Comparison of ENCODE assay signal across 9 cellular contexts in the genomic region with DNA sequence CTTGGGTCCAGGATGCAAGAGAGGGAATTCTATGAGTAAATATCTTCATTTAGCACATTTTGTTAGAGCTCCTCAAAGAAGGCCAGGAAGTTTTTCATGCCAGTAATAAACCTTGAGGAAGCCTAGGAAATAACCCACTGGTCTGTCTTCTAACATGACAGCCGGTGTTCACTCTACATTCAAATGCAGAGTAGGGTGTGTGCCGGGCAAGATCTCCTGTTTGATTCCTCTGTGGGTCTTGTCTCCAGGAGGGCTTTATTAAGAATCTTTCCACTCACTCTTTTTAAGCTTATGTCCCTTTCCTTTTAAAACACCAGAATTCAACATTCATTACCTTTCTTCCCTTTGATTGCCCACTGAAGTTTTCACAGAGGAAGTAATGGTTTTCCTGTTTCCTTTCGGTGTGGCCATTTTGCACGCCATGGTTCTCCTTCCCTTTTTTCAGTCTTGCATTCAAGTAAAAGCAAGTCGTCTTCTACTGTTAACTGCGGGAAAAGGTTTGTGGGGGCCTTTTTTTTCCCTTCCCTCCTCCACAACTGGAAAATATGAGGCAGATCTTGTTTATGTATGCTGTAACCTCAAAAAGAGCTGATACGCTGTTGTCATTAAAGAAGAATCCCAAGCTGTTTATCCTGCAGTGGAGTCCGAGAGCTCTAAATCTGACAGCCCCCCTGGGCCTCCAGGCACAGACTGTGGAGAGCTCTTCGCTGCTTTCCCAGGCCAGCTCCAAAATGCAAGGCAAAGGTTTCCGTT. TPM values are rescaled to one million over a fixed set of nuclear protein-coding genes. Genes with fewer than 3 reads are reported as not detected.
A peak's percentile ranks its signal among the peaks of the same experiment; 100 is the strongest.
DNase-seq lines count a peak whose midpoint lies in the region; ATAC-seq, FAIRE-seq and TF ChIP-seq lines count a peak whose summit lies in the region.
"Had no signal": no experiment of that assay in that cellular context is flagged by ENCODE, and none has a peak within 500 bp of the region (broad histone marks: within the 10 kb centered on the region; RNA-seq: fewer than 3 reads in every experiment).

No MANE protein-coding gene starts in this region.

- TF ChIP-seq CTCF in astrocyte (IDR thresholded peaks at IDR 0.05; ENCODE audit: insufficient read depth, low read depth, low read length) (no peak), kidney (IDR thresholded peaks at IDR 0.05; ENCODE audit: borderline replicate concordance, extremely low read depth, insufficient read depth) (no peak), thoracic aorta (IDR thresholded peaks at IDR 0.05) (no peak), GM13976 (IDR thresholded peaks at IDR 0.05; ENCODE audit: borderline replicate concordance, control extremely low read depth, extremely low read depth, insufficient read depth, missing control alignments) (no peak)

- peak overlapping the region; percentile 95 for H3K27ac Mint-ChIP-seq in astrocyte (ENCODE audit: unreplicated experiment)

- FAIRE-seq in GM12891 (lab: Jason Lieb, UNC) (peak; percentile 28), astrocyte (lab: Jason Lieb, UNC) (no peak), kidney (lab: Jason Lieb, UNC) (no peak)
- FAIRE-seq: pancreas had no signal

- no peaks in the 10 kb centered on the region for H3K27me3 ChIP-seq in astrocyte (ENCODE audit: insufficient read depth, low read length)
- no peaks in the 10 kb centered on the region for H3K27me3 ChIP-seq in thoracic aorta (replicated peaks; ENCODE audit: insufficient read depth)
- H3K27me3 ChIP-seq: pancreas had no signal

- H3K4me1 Mint-ChIP-seq in astrocyte (ENCODE audit: low read depth, unreplicated experiment), result peaks cover 44% of the 10 kb centered on the region

- in situ Hi-C loops in KBM-7 (cut with MboI; ENCODE audit: low pct_unique_long_range_greater_than_20kb, low sequenced_read_pairs) (loop anchor here (10.0 to 25.0 kb wide), 2 partner anchors 171 to 211 kb away; no protein-coding TSS in a partner anchor), GM13976 (cut with MboI; ENCODE audit: low sequenced_read_pairs, unreplicated experiment) (no loop called here)

- H3K36me3 Mint-ChIP-seq in astrocyte (ENCODE audit: low read depth, unreplicated experiment), result peaks cover 4% of the 10 kb centered on the region

- H2AFZ ChIP-seq in astrocyte (ENCODE audit: low read depth, low read length), result peak overlapping the region; percentile 43

- DNase-seq in GM12891 (ENCODE audit: insufficient read length, low spot score) (no peak), KBM-7 (peak; percentile 94), astrocyte (ENCODE audit: low read depth) (peak; percentile 88), kidney (peak; percentile 54), thoracic aorta (ENCODE audit: low spot score) (no peak), NCI-H524 treated with DMSO at 0.1 percent for 48 hours (lab: John Stamatoyannopoulos, UW) (no peak), GM13976 (ENCODE audit: low spot score) (no peak)
- DNase-seq: pancreas had no signal

- TF ChIP-seq POLR2A in GM12891 (IDR thresholded peaks at IDR 0.05; ENCODE audit: low read depth, low read length), result no peak

- no peaks in the 10 kb centered on the region for H3K36me3 ChIP-seq in astrocyte (ENCODE audit: insufficient read depth, low read length)
- no peaks in the 10 kb centered on the region for H3K36me3 ChIP-seq in kidney (ENCODE audit: control insufficient read depth in 1 of 2, insufficient read depth in 2 of 2, low read length in 2 of 2)
- no peaks in the 10 kb centered on the region for H3K36me3 ChIP-seq in thoracic aorta
- H3K36me3 ChIP-seq: pancreas had no signal

- peak overlapping the region; percentile 76 for H3K27ac ChIP-seq in astrocyte (ENCODE audit: low read depth, low read length)
- no peak overlapping the region for H3K27ac ChIP-seq in kidney (ENCODE audit: low read depth in 2 of 2, low read length in 2 of 2)
- peak overlapping the region; percentile 39 to 85 for H3K27ac ChIP-seq in thoracic aorta

- peaks cover 9% of the 10 kb centered on the region for H3K9me3 Mint-ChIP-seq in astrocyte (ENCODE audit: unreplicated experiment)

- H3K4me1 ChIP-seq in astrocyte (ENCODE audit: insufficient read depth, low read length), result peaks cover 16% of the 10 kb centered on the region
- H3K4me1 ChIP-seq in kidney (ENCODE audit: control insufficient read depth in 1 of 2, insufficient read depth in 1 of 2, low read depth in 1 of 2, low read length in 2 of 2), result peaks cover 7 to 22% of the 10 kb centered on the region in 2 donors
- peaks cover 17 to 75% of the 10 kb centered on the region in 2 donors for H3K4me1 ChIP-seq in thoracic aorta (ENCODE audit: control insufficient read depth in 1 of 2, low read depth in 2 of 2)

- no peaks in the 10 kb centered on the region for H4K20me1 ChIP-seq in astrocyte (ENCODE audit: insufficient read depth, low read length)

- peak overlapping the region; percentile 71 for H3K4me3 Mint-ChIP-seq in astrocyte (ENCODE audit: unreplicated experiment)

- H3K4me2 ChIP-seq in astrocyte (ENCODE audit: low read length), result peak overlapping the region; percentile 74

- no peak for ATAC-seq in thoracic aorta (ENCODE audit: insufficient number of reproducible peaks, low FRiP score, low read depth)
- ATAC-seq in GM18517 (IDR thresholded peaks at IDR 0.05; ENCODE audit: unreplicated experiment), result no peak

- intact Hi-C loops in kidney (cut with DNase I), result loop anchor here (10.0 kb wide), 1 partner anchor 181 kb away; no protein-coding TSS in a partner anchor

- H3K9ac ChIP-seq in astrocyte (ENCODE audit: low read length) (peak overlapping the region; percentile 63), kidney (ENCODE audit: low read length in 2 of 2) (no peak overlapping the region)

- H3K4me3 ChIP-seq in astrocyte (ENCODE audit: insufficient read depth, low read depth, low read length) (no peak overlapping the region), kidney (ENCODE audit: low read length in 2 of 2) (no peak overlapping the region), thoracic aorta (no peak overlapping the region)
- H3K4me3 ChIP-seq: pancreas had no signal

- no peaks in the 10 kb centered on the region for H3K9me3 ChIP-seq in astrocyte (ENCODE audit: insufficient read depth, low read depth, low read length)
- H3K9me3 ChIP-seq in kidney (ENCODE audit: control insufficient read depth in 1 of 2, low read length in 2 of 2), result no peaks in the 10 kb centered on the region
- no peaks in the 10 kb centered on the region for H3K9me3 ChIP-seq in thoracic aorta
- H3K9me3 ChIP-seq: pancreas had no signal

- H3K27me3 Mint-ChIP-seq in astrocyte (ENCODE audit: low read depth, unreplicated experiment), result no peaks in the 10 kb centered on the region

- H3K79me2 ChIP-seq in astrocyte (ENCODE audit: insufficient read depth, low read length), result no peaks in the 10 kb centered on the region

TF ChIP-seq in GM12891, 5 proteins besides CTCF, POLR2A, EP300 and RAD21:
- TF ChIP-seq TAF1 (IDR thresholded peaks at IDR 0.05; ENCODE audit: low read depth, low read length) (0 out of 2 replicates have a peak, but pooled peaks have one; percentile 6), PAX5 (IDR thresholded peaks at IDR 0.05; ENCODE audit: insufficient read depth, low read length, severe bottlenecking) (no peak), POU2F2 (IDR thresholded peaks at IDR 0.05; ENCODE audit: low read depth, low read length) (no peak), POLR2AphosphoS5 (IDR thresholded peaks at IDR 0.05; ENCODE audit: low read depth, low read length) (no peak), SPI1 (IDR thresholded peaks at IDR 0.05; ENCODE audit: low read depth, low read length) (peak; percentile 61)

RNA-seq across cellular contexts. Expression of a gene that starts 40.6 kb away (rescaled TPM):
- polyA plus RNA-seq in GM12891 (2012; ENCODE audit: low read depth, missing spikeins), result 2.0 TPM
- total RNA-seq in astrocyte (209 and 230 TPM in 2 replicates), kidney (25.5 TPM), thoracic aorta (100 to 1,000 TPM; 270 to 279 TPM)
- 5.5 TPM for polyA plus RNA-seq in kidney (ENCODE audit: insufficient read depth, low read depth, low replicate concordance)

Comparison
In these comparisons a context has a peak if more than half of its experiments do, and no peak if none do; other contexts are left out.
1. DNase-seq: peak in KBM-7 (single experiment), astrocyte (single experiment) and kidney (single experiment); none in GM12891 (single experiment), thoracic aorta (single experiment), NCI-H524 treated with DMSO at 0.1 percent for 48 hours (single experiment) and GM13976 (single experiment).
2. H3K27ac ChIP-seq: peak in astrocyte (single experiment) and thoracic aorta (2 of 2); none in kidney (0 of 2).